ENCODE assay signal across 28 cellular contexts in genomic region chr9:107584944-107585343, GRCh38.
"Had no signal": no experiment of that assay in that cellular context is flagged by ENCODE, and none has a peak within 500 bp of the region (broad histone marks: within the 10 kb centered on the region; RNA-seq: fewer than 3 reads in every experiment).

No MANE protein-coding gene starts in this region.

- H3K4me1 ChIP-seq: colonic mucosa, gastrocnemius medialis had no signal

- H3K4me3 ChIP-seq: colonic mucosa, esophagus squamous epithelium, gastrocnemius medialis, heart right ventricle, left lung, lower lobe of right lung, mucosa of descending colon had no signal

- H3K27me3 ChIP-seq: colonic mucosa, gastrocnemius medialis, heart right ventricle, left lung had no signal

- DNase-seq: colonic mucosa; cortex of kidney; effector CD8-positive, alpha-beta T cell; effector memory CD8-positive, alpha-beta T cell; erythroblast; esophagus squamous epithelium; foreskin fibroblast; foreskin melanocyte; gastrocnemius medialis; glutamatergic neuron; head of caudate nucleus; heart right ventricle; hippocampal formation; left cardiac atrium; left lung; left ventricle myocardium superior; lower lobe of right lung; mesenchymal stem cell; mucosa of descending colon; naive B cell had no signal

- ATAC-seq: effector memory CD8-positive, alpha-beta T cell; esophagus mucosa; gastrocnemius medialis; heart right ventricle; left cardiac atrium; left lung; left ventricle myocardium superior; lower lobe of right lung; mucosa of descending colon had no signal

- H3K9me3 Mint-ChIP-seq: dendritic cell treated with granulocyte-macrophage colony-stimulating factor and Interleukin-4, amounts not matched to agents 40 ng/mL and 50 ng/mL, for 4 days; effector memory CD8-positive, alpha-beta T cell; endodermal cell; mesothelial cell of epicardium; naive B cell had no signal

- FAIRE-seq: endometrium, islet of Langerhans, keratinocyte had no signal

- H3K36me3 Mint-ChIP-seq: mesothelial cell of epicardium, naive B cell had no signal

- H3K27ac ChIP-seq: colonic mucosa, epithelial cell of prostate, esophagus squamous epithelium, gastrocnemius medialis, lower lobe of right lung had no signal

- H3K4me3 Mint-ChIP-seq: dendritic cell treated with granulocyte-macrophage colony-stimulating factor and Interleukin-4, amounts not matched to agents 40 ng/mL and 50 ng/mL, for 4 days; effector memory CD8-positive, alpha-beta T cell; endodermal cell; mesothelial cell of epicardium; naive B cell had no signal

- H3K4me1 Mint-ChIP-seq: mesothelial cell of epicardium had no signal

- H3K9me3 ChIP-seq: colonic mucosa, esophagus squamous epithelium, gastrocnemius medialis, heart right ventricle, left lung, lower lobe of right lung, mucosa of descending colon had no signal

- H3K27ac Mint-ChIP-seq: dendritic cell treated with granulocyte-macrophage colony-stimulating factor and Interleukin-4, amounts not matched to agents 40 ng/mL and 50 ng/mL, for 4 days; effector memory CD8-positive, alpha-beta T cell; mesothelial cell of epicardium; naive B cell had no signal

- H3K36me3 ChIP-seq: colonic mucosa, esophagus squamous epithelium, gastrocnemius medialis, heart right ventricle, left lung, lower lobe of right lung had no signal
